In genomic region chr2:101022221-101022620, GRCh38 we compare ENCODE assay signal across 1 cellular context.
TF ChIP-seq lines count a peak whose summit lies in the region.

No MANE protein-coding gene starts in this region.

TF ChIP-seq in IMR-90, 13 proteins besides CTCF, POLR2A, EP300 and RAD21 (continued from another document):
- TF ChIP-seq ELK1 (IDR thresholded peaks at IDR 0.05; ENCODE audit: borderline replicate concordance, low read depth, low read length): no peak
- TF ChIP-seq MAFK (IDR thresholded peaks at IDR 0.05; ENCODE audit: low read depth, low read length): no peak
- TF ChIP-seq BHLHE40 (IDR thresholded peaks at IDR 0.05; ENCODE audit: low read depth, low read length): no peak
- TF ChIP-seq CHD1 (IDR thresholded peaks at IDR 0.05; ENCODE audit: low read depth, low read length): no peak
